In genomic region chr2:237026981-237027711, GRCh38 we compare ENCODE assay signal across 8 cellular contexts. TPM values are rescaled to one million over a fixed set of nuclear protein-coding genes. Genes with fewer than 3 reads are reported as not detected.
DNase-seq lines count a peak whose midpoint lies in the region; ATAC-seq and TF ChIP-seq lines count a peak whose summit lies in the region.

No MANE protein-coding gene starts in this region.

- H3K79me2 ChIP-seq in parathyroid adenoma, result no peaks in the 10 kb centered on the region

- H3K4me3 ChIP-seq in NT2/D1 (ENCODE audit: insufficient read length, low read depth) (no peak overlapping the region), parathyroid adenoma (ENCODE audit: low read depth, low read length) (no peak overlapping the region)

- DNase-seq in DMS 273 (lab: John Stamatoyannopoulos, UW; ENCODE audit: unreplicated experiment), result peak; percentile 85
- DNase-seq in HT1080 (ENCODE audit: low read depth), result peak; percentile 51
- DNase-seq in NT2/D1 (ENCODE audit: low read depth, low spot score), result peak; percentile 74
- DNase-seq in activated naive CD4-positive, alpha-beta T cell treated with Interleukin-2 at 50 U/mL for 16 hours, result peak; percentile 17
- DNase-seq in globus pallidus (ENCODE audit: low spot score), result peak; percentile 26

- no peak overlapping the region for H2AFZ ChIP-seq in parathyroid adenoma

- no peaks in the 10 kb centered on the region for H3K36me3 ChIP-seq in NT2/D1 (ENCODE audit: insufficient read depth, insufficient read length, low read length)
- no peaks in the 10 kb centered on the region for H3K36me3 ChIP-seq in parathyroid adenoma (ENCODE audit: control insufficient read depth, insufficient read depth, low read length)

- peaks cover 11% of the 10 kb centered on the region; the same call in 1 of the 2 replicates for H3K9me3 ChIP-seq in NT2/D1 (ENCODE audit: insufficient read depth, low read length)
- no peaks in the 10 kb centered on the region for H3K9me3 ChIP-seq in parathyroid adenoma (ENCODE audit: control insufficient read depth, low read length)

- H3K4me1 ChIP-seq in NT2/D1 (ENCODE audit: insufficient read depth, insufficient read length), result peaks cover 2% of the 10 kb centered on the region
- no peaks in the 10 kb centered on the region for H3K4me1 ChIP-seq in parathyroid adenoma

- H3K27ac ChIP-seq in parathyroid adenoma, result no peak overlapping the region

- no peak overlapping the region for H3K4me2 ChIP-seq in parathyroid adenoma (ENCODE audit: low read length)

- H3K27me3 ChIP-seq in NT2/D1 (ENCODE audit: insufficient read depth, insufficient read length), result no peaks in the 10 kb centered on the region
- H3K27me3 ChIP-seq in parathyroid adenoma (ENCODE audit: control insufficient read depth, insufficient read depth, low read length), result no peaks in the 10 kb centered on the region

- TF ChIP-seq CTCF in parathyroid adenoma (IDR thresholded peaks at IDR 0.05), result peak; percentile 88

- H3K9ac ChIP-seq in NT2/D1 (ENCODE audit: insufficient read length, low read depth) (no peak overlapping the region), parathyroid adenoma (no peak overlapping the region)

- ATAC-seq in HG02678 (IDR thresholded peaks at IDR 0.05; ENCODE audit: unreplicated experiment) (no peak), GM18498 (IDR thresholded peaks at IDR 0.05; ENCODE audit: unreplicated experiment) (no peak)

RNA-seq across cellular contexts. Expression of gene COPS8, which starts 58.5 kb away (rescaled TPM):
- total RNA-seq in HT1080 (2014; rRNA removed; shearing (Covaris generic)), result 142 and 183 TPM in 2 replicates
- polyA plus RNA-seq in HT1080 (2015; cell fraction: cytosol; rRNA removed), result 120 and 133 TPM in 2 replicates
- polyA plus RNA-seq in HT1080 (2015; cell fraction: nucleus; rRNA removed), result 69.7 and 89.0 TPM in 2 replicates

Comparison
In these comparisons a context has a peak if more than half of its experiments do, and no peak if none do; other contexts are left out.
1. DNase-seq: peak in every context shown above with its lines; median percentile 85 in DMS 273; 74 in NT2/D1; 51 in HT1080; 26 in globus pallidus; 17 in activated naive CD4-positive, alpha-beta T cell treated with Interleukin-2 at 50 U/mL for 16 hours.